25 cellular contexts compared by ENCODE assay signal in genomic region chr2:50620783-50621182, GRCh38.
DNase-seq lines count a peak whose midpoint lies in the region; ATAC-seq and TF ChIP-seq lines count a peak whose summit lies in the region.
"Had no signal": no experiment of that assay in that cellular context is flagged by ENCODE, and none has a peak within 500 bp of the region (broad histone marks: within the 10 kb centered on the region; RNA-seq: fewer than 3 reads in every experiment).

No MANE protein-coding gene starts in this region.

- DNase-seq in NCI-H748 (lab: John Stamatoyannopoulos, UW; ENCODE audit: unreplicated experiment) (peak; percentile 69), endodermal cell (peak; percentile 50), neuronal stem cell (ENCODE audit: low spot score) (no peak)
- no peak for DNase-seq in stimulated activated effector memory CD8-positive, alpha-beta T cell treated with anti-CD3 and anti-CD28 coated beads, Interleukin-12 subunit alpha, Interleukin-12 subunit beta, amount 100 ng/mL, for 72 hours (ENCODE audit: low spot score in 2 of 2)
- DNase-seq: C1 segment of cervical spinal cord; CD8-positive, alpha-beta T cell; DMS 273 treated with DMSO at 0.1 percent for 48 hours; DMS79; GM23248; HCEC 1CT; Karpas-422; NCI-H1092; NCI-H1417 treated with DMSO at 0.1 percent for 48 hours; NCI-H1694 treated with DMSO at 0.1 percent for 48 hours; NCI-H2081; NCI-H2227 treated with DMSO at 0.1 percent for 48 hours; NCI-H510A; NCI-H69; NK-92 treated with Interleukin-12 subunit alpha and Interleukin-12 subunit beta, amount 100 ng/mL, for 24 hours; PC-3; SK-N-SH; SW 1271 had no signal

- H3K79me1 ChIP-seq in neuronal stem cell (ENCODE audit: low read depth, low read length) = no peaks in the 10 kb centered on the region

- H3K4me3 Mint-ChIP-seq in endodermal cell = no peak overlapping the region
- H3K4me3 Mint-ChIP-seq in stimulated activated effector memory CD8-positive, alpha-beta T cell treated with anti-CD3 and anti-CD28 coated beads, Interleukin-12 subunit alpha, Interleukin-12 subunit beta, amount 100 ng/mL, for 72 hours = no peak overlapping the region
- H3K4me3 Mint-ChIP-seq: CD8-positive, alpha-beta T cell had no signal

- no peaks in the 10 kb centered on the region for H3K9me3 Mint-ChIP-seq in endodermal cell
- peaks cover 11% of the 10 kb centered on the region for H3K9me3 Mint-ChIP-seq in stimulated activated effector memory CD8-positive, alpha-beta T cell treated with anti-CD3 and anti-CD28 coated beads, Interleukin-12 subunit alpha, Interleukin-12 subunit beta, amount 100 ng/mL, for 72 hours

- no peak overlapping the region for H3K27ac Mint-ChIP-seq in endodermal cell
- H3K27ac Mint-ChIP-seq in stimulated activated effector memory CD8-positive, alpha-beta T cell treated with anti-CD3 and anti-CD28 coated beads, Interleukin-12 subunit alpha, Interleukin-12 subunit beta, amount 100 ng/mL, for 72 hours = no peak overlapping the region
- H3K27ac Mint-ChIP-seq: CD8-positive, alpha-beta T cell had no signal

- ATAC-seq in activated CD4-positive, CD25-positive, alpha-beta regulatory T cell treated with anti-CD3 and anti-CD28 coated beads, Interleukin-2, amount 50 U/mL, for 24 hours = no peak
- ATAC-seq in stimulated activated effector memory CD8-positive, alpha-beta T cell treated with anti-CD3 and anti-CD28 coated beads, Interleukin-12 subunit alpha, Interleukin-12 subunit beta, amount 100 ng/mL, for 72 hours = no peak
- no peak for ATAC-seq in HG02885 (IDR thresholded peaks at IDR 0.05; ENCODE audit: poor library complexity, unreplicated experiment)
- ATAC-seq: CD8-positive, alpha-beta T cell; PC-3 had no signal

- no peak overlapping the region for H4K91ac ChIP-seq in neuronal stem cell (ENCODE audit: low read depth, low read length, poor library complexity)

- peak; percentile 11 for TF ChIP-seq CTCF in DOHH2 (IDR thresholded peaks at IDR 0.05; ENCODE audit: low read depth, low read length, poor library complexity, severe bottlenecking)
- peak; percentile 49 for TF ChIP-seq CTCF in endodermal cell (conservative IDR thresholded peaks at IDR 0.05)

- H3F3A ChIP-seq in DOHH2 (ENCODE audit: control insufficient read depth, insufficient read depth) = no peaks in the 10 kb centered on the region

- H2BK5ac ChIP-seq in neuronal stem cell (ENCODE audit: low read length) = no peak overlapping the region

- H3K27me3 Mint-ChIP-seq in endodermal cell (ENCODE audit: insufficient read depth) = no peaks in the 10 kb centered on the region

- H2BK120ac ChIP-seq in neuronal stem cell (ENCODE audit: low read depth, low read length) = no peak overlapping the region

- no peak overlapping the region for H4K8ac ChIP-seq in neuronal stem cell (ENCODE audit: low read depth, low read length)

- H3K36me3 ChIP-seq in DOHH2 (ENCODE audit: control insufficient read depth, low read length) = no peaks in the 10 kb centered on the region
- no peaks in the 10 kb centered on the region for H3K36me3 ChIP-seq in endodermal cell (ENCODE audit: control insufficient read depth, insufficient read depth, low read length)
- no peaks in the 10 kb centered on the region for H3K36me3 ChIP-seq in neuronal stem cell (replicated peaks in 1 of 2; ENCODE audit: control insufficient read depth in 2 of 2, insufficient read depth in 2 of 2, low read length in 2 of 2)

- H3K27me3 ChIP-seq in DOHH2 (ENCODE audit: control insufficient read depth, low read length) (no peaks in the 10 kb centered on the region), endodermal cell (ENCODE audit: control insufficient read depth, insufficient read depth, low read length, poor library complexity, severe bottlenecking) (no peaks in the 10 kb centered on the region), neuronal stem cell (ENCODE audit: control insufficient read depth in 3 of 3, insufficient read depth in 3 of 3, low read depth in 1 of 3, low read length in 3 of 3) (no peaks in the 10 kb centered on the region)

- H2AFZ ChIP-seq in neuronal stem cell (ENCODE audit: low read length) = no peak overlapping the region
- H2AFZ ChIP-seq: GM23248 had no signal

- H3K4ac ChIP-seq in neuronal stem cell (ENCODE audit: low read length) = no peak overlapping the region

- H3K79me2 ChIP-seq in DOHH2 (ENCODE audit: control insufficient read depth, low read length) = no peaks in the 10 kb centered on the region

- no peak overlapping the region for H2BK15ac ChIP-seq in neuronal stem cell (ENCODE audit: low read length)

- H3K4me3 ChIP-seq in DOHH2 (ENCODE audit: low read length) (no peak overlapping the region), endodermal cell (ENCODE audit: low read length) (no peak overlapping the region), neuronal stem cell (ENCODE audit: low read length in 2 of 2) (no peak overlapping the region)
- H3K4me3 ChIP-seq: GM23248 had no signal

- no peaks in the 10 kb centered on the region for H4K20me1 ChIP-seq in DOHH2 (ENCODE audit: control insufficient read depth, insufficient read depth, low read depth, low read length)

- H3K18ac ChIP-seq in neuronal stem cell (ENCODE audit: low read length) = no peak overlapping the region

- H3K4me1 ChIP-seq in DOHH2 (ENCODE audit: control insufficient read depth, low read length) (no peaks in the 10 kb centered on the region), endodermal cell (ENCODE audit: control insufficient read depth, insufficient read depth, low read length) (no peaks in the 10 kb centered on the region), neuronal stem cell (ENCODE audit: control insufficient read depth in 2 of 2, insufficient read depth in 1 of 2, low read depth in 1 of 2, low read length in 2 of 2) (no peaks in the 10 kb centered on the region)

- H2AK5ac ChIP-seq in neuronal stem cell (ENCODE audit: low read depth, low read length) = no peak overlapping the region

- H3K9me3 ChIP-seq in DOHH2 (ENCODE audit: control insufficient read depth, insufficient read depth, low read length) = no peaks in the 10 kb centered on the region
- H3K9me3 ChIP-seq in endodermal cell (ENCODE audit: control insufficient read depth, low read length) = no peaks in the 10 kb centered on the region
- H3K9me3 ChIP-seq in neuronal stem cell (replicated peaks in 1 of 2; ENCODE audit: control insufficient read depth in 2 of 2, insufficient read depth in 1 of 2, low read depth in 1 of 2, low read length in 2 of 2) = peaks cover 0 to 2% of the 10 kb centered on the region in 2 donors
- H3K9me3 ChIP-seq: SK-N-SH had no signal

- H3K23ac ChIP-seq in neuronal stem cell (ENCODE audit: low read depth, low read length, poor library complexity) = no peak overlapping the region

- H3K9me2 ChIP-seq in DOHH2 (replicated peaks; ENCODE audit: control insufficient read depth, low read length) = no peaks in the 10 kb centered on the region
- H3K9me2 ChIP-seq: SK-N-SH had no signal

- H3K4me1 Mint-ChIP-seq in endodermal cell = peaks cover 10% of the 10 kb centered on the region
- H3K4me1 Mint-ChIP-seq in stimulated activated effector memory CD8-positive, alpha-beta T cell treated with anti-CD3 and anti-CD28 coated beads, Interleukin-12 subunit alpha, Interleukin-12 subunit beta, amount 100 ng/mL, for 72 hours = no peaks in the 10 kb centered on the region

- 93 to 97% methylated on average over 7 to 10 of the region's 10 CpGs for WGBS in endodermal cell (ENCODE audit: insufficient coverage in 1 of 2, insufficient read length in 1 of 2), 2 experiments
- WGBS in neuronal stem cell (ENCODE audit: extremely low coverage in 2 of 2, insufficient read length in 2 of 2, insufficient replicate concordance in 1 of 2), 2 donors = no CpG with 5 or more reads among the region's 10 CpGs

- H2BK12ac ChIP-seq in neuronal stem cell (ENCODE audit: low read length) = no peak overlapping the region

- H3K27ac ChIP-seq in DOHH2 (ENCODE audit: low read depth, low read length) = no peak overlapping the region
- H3K27ac ChIP-seq in endodermal cell (ENCODE audit: low read depth, low read length) = no peak overlapping the region
- no peak overlapping the region for H3K27ac ChIP-seq in neuronal stem cell (replicated peaks; ENCODE audit: low read length)
- H3K27ac ChIP-seq: GM23248 had no signal

- H3K14ac ChIP-seq in neuronal stem cell (ENCODE audit: low read length) = no peak overlapping the region

- H3K9ac ChIP-seq in endodermal cell (ENCODE audit: extremely low read depth, low read length, poor library complexity, severe bottlenecking) (no peak overlapping the region), neuronal stem cell (ENCODE audit: low read depth, low read length, poor library complexity) (no peak overlapping the region)
- H3K9ac ChIP-seq: GM23248, SK-N-SH had no signal

- H3K4me2 ChIP-seq in DOHH2 (ENCODE audit: low read length) (no peak overlapping the region), neuronal stem cell (ENCODE audit: insufficient read depth, low read length, poor library complexity, severe bottlenecking) (no peak overlapping the region)
- H3K4me2 ChIP-seq: SK-N-SH had no signal

- no peaks in the 10 kb centered on the region for H3K36me3 Mint-ChIP-seq in endodermal cell (ENCODE audit: low read depth)
- H3K36me3 Mint-ChIP-seq in stimulated activated effector memory CD8-positive, alpha-beta T cell treated with anti-CD3 and anti-CD28 coated beads, Interleukin-12 subunit alpha, Interleukin-12 subunit beta, amount 100 ng/mL, for 72 hours = no peaks in the 10 kb centered on the region
- H3K36me3 Mint-ChIP-seq: CD8-positive, alpha-beta T cell had no signal

Comparison
In these comparisons a context has a peak if more than half of its experiments do, and no peak if none do; other contexts are left out.
1. DNase-seq: peak in NCI-H748 (single experiment) and endodermal cell (single experiment); none in stimulated activated effector memory CD8-positive, alpha-beta T cell treated with anti-CD3 and anti-CD28 coated beads, Interleukin-12 subunit alpha, Interleukin-12 subunit beta, amount 100 ng/mL, for 72 hours (0 of 2) and neuronal stem cell (single experiment).